In genomic region chr2:219457784-219458369, GRCh38 we compare ENCODE assay signal across 11 cellular contexts. TPM values are rescaled to one million over a fixed set of nuclear protein-coding genes. Genes with fewer than 3 reads are reported as not detected.
DNase-seq lines count a peak whose midpoint lies in the region; ATAC-seq, FAIRE-seq and TF ChIP-seq lines count a peak whose summit lies in the region.
"Had no signal": no experiment of that assay in that cellular context is flagged by ENCODE, and none has a peak within 500 bp of the region (broad histone marks: within the 10 kb centered on the region; RNA-seq: fewer than 3 reads in every experiment).

No MANE protein-coding gene starts in this region.

- peaks cover 2% of the 10 kb centered on the region for H3K4me1 ChIP-seq in CD8-positive, alpha-beta T cell (ENCODE audit: insufficient read depth, low read length)
- H3K4me1 ChIP-seq in kidney (ENCODE audit: control insufficient read depth in 1 of 2, insufficient read depth in 1 of 2, low read depth in 1 of 2, low read length in 2 of 2), result no peaks in the 10 kb centered on the region

- no peaks in the 10 kb centered on the region for H3K27me3 ChIP-seq in CD8-positive, alpha-beta T cell (ENCODE audit: insufficient read depth, low read length)

- H3K27ac ChIP-seq in CD8-positive, alpha-beta T cell (ENCODE audit: low read depth, low read length), result no peak overlapping the region
- no peak overlapping the region for H3K27ac ChIP-seq in kidney (ENCODE audit: low read depth in 2 of 2, low read length in 2 of 2)

- ATAC-seq in CD8-positive, alpha-beta T cell, result peak; percentile 69
- ATAC-seq in GM18519 (IDR thresholded peaks at IDR 0.05; ENCODE audit: low FRiP score, unreplicated experiment) (peak; percentile 44), GM21737 (IDR thresholded peaks at IDR 0.05; ENCODE audit: unreplicated experiment) (no peak)

- H3K9me3 Mint-ChIP-seq in CD8-positive, alpha-beta T cell, result no peaks in the 10 kb centered on the region
- H3K9me3 Mint-ChIP-seq: natural killer cell had no signal

- H3K9me3 ChIP-seq in CD8-positive, alpha-beta T cell (ENCODE audit: low read length), result no peaks in the 10 kb centered on the region
- no peaks in the 10 kb centered on the region for H3K9me3 ChIP-seq in kidney (ENCODE audit: control insufficient read depth in 1 of 2, low read length in 2 of 2)

- H3K27me3 Mint-ChIP-seq in CD8-positive, alpha-beta T cell (ENCODE audit: low read depth), result peaks cover 2% of the 10 kb centered on the region

- H3K36me3 Mint-ChIP-seq in CD8-positive, alpha-beta T cell, result peaks cover 1% of the 10 kb centered on the region
- H3K36me3 Mint-ChIP-seq: natural killer cell had no signal

- H3K36me3 ChIP-seq in CD8-positive, alpha-beta T cell (ENCODE audit: insufficient read depth, low read length), result no peaks in the 10 kb centered on the region
- H3K36me3 ChIP-seq in kidney (ENCODE audit: control insufficient read depth in 1 of 2, insufficient read depth in 2 of 2, low read length in 2 of 2), result no peaks in the 10 kb centered on the region

- H3K4me3 Mint-ChIP-seq in CD8-positive, alpha-beta T cell, result no peak overlapping the region
- H3K4me3 Mint-ChIP-seq: natural killer cell had no signal

- no peak for FAIRE-seq in kidney (lab: Jason Lieb, UNC)
- FAIRE-seq: HTR-8/SVneo had no signal

- no peak for TF ChIP-seq CTCF in CD8-positive, alpha-beta T cell (IDR thresholded peaks at IDR 0.05)
- no peak for TF ChIP-seq CTCF in kidney (IDR thresholded peaks at IDR 0.05; ENCODE audit: borderline replicate concordance, extremely low read depth, insufficient read depth)

- no peak overlapping the region for H3K27ac Mint-ChIP-seq in CD8-positive, alpha-beta T cell
- H3K27ac Mint-ChIP-seq: natural killer cell had no signal

- intact Hi-C loops in CD8-positive, alpha-beta T cell (cut with DNase I, micrococcal nuclease), result loop anchor here (1.0 to 2.0 kb wide), 2 partner anchors 28 to 55 kb away; no protein-coding TSS in a partner anchor
- intact Hi-C loops in kidney (cut with DNase I), result no loop called here

- peaks cover 14% of the 10 kb centered on the region for H3K4me1 Mint-ChIP-seq in CD8-positive, alpha-beta T cell (ENCODE audit: low read depth)
- H3K4me1 Mint-ChIP-seq: natural killer cell had no signal

- no peak overlapping the region for H3K9ac ChIP-seq in kidney (ENCODE audit: low read length in 2 of 2)

- no peak overlapping the region for H3K4me3 ChIP-seq in CD8-positive, alpha-beta T cell (ENCODE audit: low read depth, low read length)
- H3K4me3 ChIP-seq in kidney (ENCODE audit: low read length in 2 of 2), result no peak overlapping the region

- POLR2A ChIA-PET in CD8-positive, alpha-beta T cell (lab: Charles Lee), result no interaction called here

- CTCF ChIA-PET in CD8-positive, alpha-beta T cell (lab: Charles Lee), result interaction anchor here (0.6 to 8.4 kb wide), 8 partner anchors 16 to 245 kb away, joined by 3 to 76 read pairs (median 4); no protein-coding TSS in a partner anchor

- no peak for DNase-seq in CD8-positive, alpha-beta T cell
- peak; percentile 34 for DNase-seq in RPMI7951 (ENCODE audit: low read depth)
- peak; percentile 20 for DNase-seq in kidney
- DNase-seq in NCI-H146 treated with DMSO at 0.1 percent for 48 hours (lab: John Stamatoyannopoulos, UW; ENCODE audit: unreplicated experiment), result no peak
- no peak for DNase-seq in kidney glomerular epithelial cell (lab: John Stamatoyannopoulos, UW)
- no peak for DNase-seq in H4 (ENCODE audit: low spot score)
- DNase-seq: activated CD4-positive, CD25-positive, alpha-beta regulatory T cell; natural killer cell had no signal

RNA-seq across cellular contexts. Expression of gene SPEG, which starts 23.2 kb away (rescaled TPM):
- 10 to 100 TPM; 18.1 to 21.8 TPM for total RNA-seq in CD8-positive, alpha-beta T cell
- 32.7 and 33.3 TPM in 2 replicates for total RNA-seq in RPMI7951 (2014; rRNA removed; shearing (Covaris generic))
- 26.6 TPM for total RNA-seq in kidney
- 13.1 TPM for polyA plus RNA-seq in kidney (ENCODE audit: insufficient read depth, low read depth, low replicate concordance)
- 2.5 and 3.7 TPM in 2 replicates for total RNA-seq in H4 (2014; rRNA removed; shearing (Covaris generic))

RNA-seq across cellular contexts. Expression of gene DES, which starts 39.7 kb away (rescaled TPM):
- not detected for total RNA-seq in CD8-positive, alpha-beta T cell
- 0.20 and 0.60 TPM in 2 replicates for total RNA-seq in RPMI7951 (2014; rRNA removed; shearing (Covaris generic))
- 74.2 TPM for total RNA-seq in kidney
- 30.0 TPM for polyA plus RNA-seq in kidney (ENCODE audit: insufficient read depth, low read depth, low replicate concordance)
- 0.68 and 1.2 TPM in 2 replicates for total RNA-seq in H4 (2014; rRNA removed; shearing (Covaris generic))
- total RNA-seq: natural killer cell had no signal

RNA-seq across cellular contexts. Expression of gene GMPPA, which starts 40.8 kb away (rescaled TPM):
- total RNA-seq in CD8-positive, alpha-beta T cell, result 10 to 100 TPM in 1 of 2 experiments, 1 to 10 TPM in 1; 9.4 to 15.0 TPM
- total RNA-seq in RPMI7951 (2014; rRNA removed; shearing (Covaris generic)), result 87.5 and 91.9 TPM in 2 replicates
- 33.9 TPM for total RNA-seq in kidney
- 53.1 TPM for polyA plus RNA-seq in kidney (ENCODE audit: insufficient read depth, low read depth, low replicate concordance)
- 74.0 TPM in 2 replicates for total RNA-seq in H4 (2014; rRNA removed; shearing (Covaris generic))

RNA-seq across cellular contexts. Expression of gene ASIC4, which starts 56.4 kb away (rescaled TPM):
- under 1 TPM in 1 of 2 experiments, not detected in 1; 0.14 TPM for total RNA-seq in CD8-positive, alpha-beta T cell
- total RNA-seq in RPMI7951 (2014; rRNA removed; shearing (Covaris generic)), result 0.10 TPM in 1 of 2 replicates, not detected in the other
- not detected for total RNA-seq in kidney
- polyA plus RNA-seq in kidney (ENCODE audit: insufficient read depth, low read depth, low replicate concordance), result not detected
- not detected in 2 replicates for total RNA-seq in H4 (2014; rRNA removed; shearing (Covaris generic))

Comparison
In these comparisons a context has a peak if more than half of its experiments do, and no peak if none do; other contexts are left out.
1. DNase-seq: peak in RPMI7951 (single experiment) and kidney (single experiment); none in CD8-positive, alpha-beta T cell (0 of 7), NCI-H146 treated with DMSO at 0.1 percent for 48 hours (single experiment), kidney glomerular epithelial cell (single experiment) and H4 (single experiment).
2. RNA of gene DES, which starts 39.7 kb away (total RNA-seq): 74.2 TPM in kidney (single experiment); 0.68 to 1.2 TPM in H4, 0.20 to 0.60 TPM in RPMI7951 and not detected in CD8-positive, alpha-beta T cell; every median in the first group is over 10 times any median in the second.